ENCODE assay signal across 8 cellular contexts in the genomic region with DNA sequence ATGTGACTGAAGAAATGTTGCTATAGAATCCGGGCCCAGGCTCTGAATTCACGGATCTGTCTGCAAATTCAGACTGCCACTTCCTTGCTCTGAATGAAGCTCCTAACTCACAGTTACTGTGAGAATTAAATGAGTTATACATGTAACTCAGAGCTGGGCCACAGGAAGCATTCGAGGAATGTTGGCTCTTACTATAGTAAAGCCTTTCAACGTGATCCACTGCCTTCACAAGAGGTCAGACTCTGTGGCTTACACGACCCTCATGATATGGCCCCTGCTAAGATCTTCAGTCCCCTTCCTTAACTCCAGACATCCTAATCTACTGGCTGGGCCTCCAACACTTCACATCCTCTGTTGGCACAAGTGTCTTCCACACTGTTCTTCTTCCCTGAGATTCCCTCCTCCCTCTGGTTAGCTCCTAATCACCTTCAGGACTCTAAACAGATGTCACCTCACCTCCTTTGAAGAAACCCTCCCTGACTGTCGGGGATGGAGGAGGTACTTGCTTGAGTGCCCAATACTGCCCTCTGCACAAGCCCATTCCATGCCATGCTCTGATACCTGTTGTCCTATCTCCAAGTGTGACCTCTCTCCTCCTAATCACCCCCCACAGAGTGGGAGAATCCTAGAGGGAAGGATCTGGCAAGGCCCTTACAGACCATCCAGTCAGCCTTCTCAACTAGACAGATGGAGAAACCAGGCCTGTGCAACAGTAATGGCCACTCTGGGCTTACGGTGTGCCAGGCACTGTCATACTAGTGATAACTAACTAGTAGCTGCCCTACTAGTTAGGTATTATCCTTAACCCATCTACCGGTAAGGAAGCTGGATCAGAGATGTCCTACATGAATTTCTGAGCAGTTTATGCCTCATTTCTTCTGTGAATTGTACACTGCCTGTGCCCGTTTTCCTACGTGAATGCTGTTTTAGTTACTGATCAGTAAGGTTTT. TPM values are rescaled to one million over a fixed set of nuclear protein-coding genes. Genes with fewer than 3 reads are reported as not detected.
A peak's percentile ranks its signal among the peaks of the same experiment; 100 is the strongest.
DNase-seq lines count a peak whose midpoint lies in the region; ATAC-seq and TF ChIP-seq lines count a peak whose summit lies in the region.

No MANE protein-coding gene starts in this region.

- H3K4me1 Mint-ChIP-seq in dendritic cell treated with granulocyte-macrophage colony-stimulating factor and Interleukin-4, amounts not matched to agents 40 ng/mL and 50 ng/mL, for 4 days (ENCODE audit: low read depth), result peaks cover 19% of the 10 kb centered on the region
- peaks cover 16 to 44% (median 30%) of the 10 kb centered on the region in 4 donors for H3K4me1 Mint-ChIP-seq in naive thymus-derived CD8-positive, alpha-beta T cell

- H3K9me3 Mint-ChIP-seq in dendritic cell treated with granulocyte-macrophage colony-stimulating factor and Interleukin-4, amounts not matched to agents 40 ng/mL and 50 ng/mL, for 4 days, result no peaks in the 10 kb centered on the region
- H3K9me3 Mint-ChIP-seq in naive thymus-derived CD8-positive, alpha-beta T cell, result no peaks in the 10 kb centered on the region

- ATAC-seq in naive thymus-derived CD8-positive, alpha-beta T cell, result no peak
- ATAC-seq in HG03342 (IDR thresholded peaks at IDR 0.05; ENCODE audit: unreplicated experiment) (no peak), GM19324 (IDR thresholded peaks at IDR 0.05; ENCODE audit: low FRiP score, unreplicated experiment) (no peak)

- H3K36me3 ChIP-seq in BLaER1 treated with 17β-estradiol and CSF1 and Interleukin-3, amounts not matched to agents 10 nM and 100 nM, result peaks cover 69 to 83% (median 75%) of the 10 kb centered on the region in 11 experiments
- peaks cover 41% of the 10 kb centered on the region; the same call in 1 of the 2 replicates for H3K36me3 ChIP-seq in Loucy (ENCODE audit: insufficient read depth, low read length)

- no peaks in the 10 kb centered on the region for H3K9me2 ChIP-seq in Loucy (replicated peaks; ENCODE audit: low read depth, low read length)

- H3K4me3 ChIP-seq in BLaER1 treated with 17β-estradiol and CSF1 and Interleukin-3, amounts not matched to agents 10 nM and 100 nM, result peak overlapping the region; percentile 70 to 91 (median 82)
- peak overlapping the region; percentile 97 for H3K4me3 ChIP-seq in Loucy (ENCODE audit: low read length, poor library complexity, severe bottlenecking)

- peak overlapping the region; percentile 81 to 96 (median 90) for H3K9ac ChIP-seq in BLaER1 treated with 17β-estradiol and CSF1 and Interleukin-3, amounts not matched to agents 10 nM and 100 nM
- peak overlapping the region; percentile 90 for H3K9ac ChIP-seq in Loucy (ENCODE audit: low read depth, low read length, poor library complexity, severe bottlenecking)

- no peaks in the 10 kb centered on the region for H3K9me3 ChIP-seq in BLaER1 treated with 17β-estradiol and CSF1 and Interleukin-3, amounts not matched to agents 10 nM and 100 nM (replicated peaks in 1 of 11)
- no peaks in the 10 kb centered on the region for H3K9me3 ChIP-seq in Loucy (ENCODE audit: insufficient read depth, low read depth, low read length)

- no peak overlapping the region; the same call in 1 of the 2 replicates for H2AFZ ChIP-seq in Loucy (ENCODE audit: low read length)

- DNase-seq in naive thymus-derived CD8-positive, alpha-beta T cell, result no peak
- DNase-seq in GM19238 (ENCODE audit: insufficient read length, low spot score) (no peak), HUDEP-2 (lab: John Stamatoyannopoulos, UW; ENCODE audit: unreplicated experiment in 76 of 76) (no peak)

- peak overlapping the region; percentile 76 to 99 (median 86) for H3K4me2 ChIP-seq in BLaER1 treated with 17β-estradiol and CSF1 and Interleukin-3, amounts not matched to agents 10 nM and 100 nM
- H3K4me2 ChIP-seq in Loucy (ENCODE audit: low read depth, low read length, poor library complexity, severe bottlenecking), result peak overlapping the region; percentile 95

- intact Hi-C loops in dendritic cell treated with granulocyte-macrophage colony-stimulating factor and Interleukin-4, amounts not matched to agents 40 ng/mL and 50 ng/mL, for 4 days (cut with micrococcal nuclease), result no loop called here

- no peaks in the 10 kb centered on the region for H3K27me3 Mint-ChIP-seq in dendritic cell treated with granulocyte-macrophage colony-stimulating factor and Interleukin-4, amounts not matched to agents 40 ng/mL and 50 ng/mL, for 4 days
- H3K27me3 Mint-ChIP-seq in naive thymus-derived CD8-positive, alpha-beta T cell, result no peaks in the 10 kb centered on the region

- peaks cover 23% of the 10 kb centered on the region for H3K79me2 ChIP-seq in Loucy (ENCODE audit: insufficient read depth, low read length)

- peak overlapping the region; percentile 78 to 93 (median 88); a peak in 21 of 22 replicates for H3K27ac ChIP-seq in BLaER1 treated with 17β-estradiol and CSF1 and Interleukin-3, amounts not matched to agents 10 nM and 100 nM

- peak overlapping the region; percentile 94 for H3K4me3 Mint-ChIP-seq in dendritic cell treated with granulocyte-macrophage colony-stimulating factor and Interleukin-4, amounts not matched to agents 40 ng/mL and 50 ng/mL, for 4 days
- peak overlapping the region; percentile 92 to 100 (median 99) for H3K4me3 Mint-ChIP-seq in naive thymus-derived CD8-positive, alpha-beta T cell

- no peaks in the 10 kb centered on the region; a peak in 1 of 22 replicates for H4K20me1 ChIP-seq in BLaER1 treated with 17β-estradiol and CSF1 and Interleukin-3, amounts not matched to agents 10 nM and 100 nM
- peaks cover 17% of the 10 kb centered on the region for H4K20me1 ChIP-seq in Loucy (ENCODE audit: insufficient read depth, low read length, poor library complexity, severe bottlenecking)

- no peaks in the 10 kb centered on the region for H3K27me3 ChIP-seq in BLaER1 treated with 17β-estradiol and CSF1 and Interleukin-3, amounts not matched to agents 10 nM and 100 nM
- peaks cover 3% of the 10 kb centered on the region for H3K27me3 ChIP-seq in Loucy (ENCODE audit: insufficient read depth, low read length, poor library complexity, severe bottlenecking)

- H3K27ac Mint-ChIP-seq in dendritic cell treated with granulocyte-macrophage colony-stimulating factor and Interleukin-4, amounts not matched to agents 40 ng/mL and 50 ng/mL, for 4 days, result peak overlapping the region; percentile 94
- peak overlapping the region; percentile 79 to 100 (median 96) for H3K27ac Mint-ChIP-seq in naive thymus-derived CD8-positive, alpha-beta T cell

- POLR2A ChIA-PET in naive thymus-derived CD8-positive, alpha-beta T cell (lab: Charles Lee), result interaction anchor here (0.6 to 3.1 kb wide), 4 partner anchors 11 to 1313 kb away, joined by 3 to 24 read pairs (median 4); a partner anchor contains a TSS

- peaks cover 11 to 16% (median 12%) of the 10 kb centered on the region in 10 experiments for H3K4me1 ChIP-seq in BLaER1 treated with 17β-estradiol and CSF1 and Interleukin-3, amounts not matched to agents 10 nM and 100 nM
- peaks cover 20% of the 10 kb centered on the region for H3K4me1 ChIP-seq in Loucy (ENCODE audit: insufficient read depth, low read length, poor library complexity, severe bottlenecking)

- peaks cover 73% of the 10 kb centered on the region for H3K36me3 Mint-ChIP-seq in dendritic cell treated with granulocyte-macrophage colony-stimulating factor and Interleukin-4, amounts not matched to agents 40 ng/mL and 50 ng/mL, for 4 days (ENCODE audit: low read depth)
- H3K36me3 Mint-ChIP-seq in naive thymus-derived CD8-positive, alpha-beta T cell, result peaks cover 7 to 55% (median 29%) of the 10 kb centered on the region in 3 donors

- TF ChIP-seq CTCF in Loucy (conservative IDR thresholded peaks at IDR 0.05; ENCODE audit: low read length), result no peak

- no peaks in the 10 kb centered on the region for H3F3A ChIP-seq in Loucy (ENCODE audit: low read depth)

RNA-seq across cellular contexts. Expression of a gene that starts 1.3 kb away (rescaled TPM):
- 10 to 100 TPM; 29.6 to 35.4 TPM for total RNA-seq in naive thymus-derived CD8-positive, alpha-beta T cell
- 10 to 100 TPM; 17.0 to 26.0 (median 17.6) TPM for polyA plus RNA-seq in naive thymus-derived CD8-positive, alpha-beta T cell

RNA-seq across cellular contexts. Expression of a gene that starts 11.0 kb away (rescaled TPM):
- total RNA-seq in naive thymus-derived CD8-positive, alpha-beta T cell, result 10 to 100 TPM; 37.7 to 38.2 TPM
- 100 to 1,000 TPM; 102 to 176 (median 117) TPM for polyA plus RNA-seq in naive thymus-derived CD8-positive, alpha-beta T cell

RNA-seq across cellular contexts. Expression of a gene that starts 34.3 kb away (rescaled TPM):
- not detected for total RNA-seq in naive thymus-derived CD8-positive, alpha-beta T cell
- under 1 TPM; 0.30 to 0.50 (median 0.49) TPM for polyA plus RNA-seq in naive thymus-derived CD8-positive, alpha-beta T cell

RNA-seq across cellular contexts. Expression of a gene that starts 34.5 kb away (rescaled TPM):
- total RNA-seq in naive thymus-derived CD8-positive, alpha-beta T cell, result under 1 TPM in 1 of 2 experiments, not detected in 1; 0.25 TPM
- under 1 TPM in 2 of 3 donors, not detected in 1; 0.04 to 0.25 TPM for polyA plus RNA-seq in naive thymus-derived CD8-positive, alpha-beta T cell
